ENCODE assay signal across 19 cellular contexts in the genomic region with DNA sequence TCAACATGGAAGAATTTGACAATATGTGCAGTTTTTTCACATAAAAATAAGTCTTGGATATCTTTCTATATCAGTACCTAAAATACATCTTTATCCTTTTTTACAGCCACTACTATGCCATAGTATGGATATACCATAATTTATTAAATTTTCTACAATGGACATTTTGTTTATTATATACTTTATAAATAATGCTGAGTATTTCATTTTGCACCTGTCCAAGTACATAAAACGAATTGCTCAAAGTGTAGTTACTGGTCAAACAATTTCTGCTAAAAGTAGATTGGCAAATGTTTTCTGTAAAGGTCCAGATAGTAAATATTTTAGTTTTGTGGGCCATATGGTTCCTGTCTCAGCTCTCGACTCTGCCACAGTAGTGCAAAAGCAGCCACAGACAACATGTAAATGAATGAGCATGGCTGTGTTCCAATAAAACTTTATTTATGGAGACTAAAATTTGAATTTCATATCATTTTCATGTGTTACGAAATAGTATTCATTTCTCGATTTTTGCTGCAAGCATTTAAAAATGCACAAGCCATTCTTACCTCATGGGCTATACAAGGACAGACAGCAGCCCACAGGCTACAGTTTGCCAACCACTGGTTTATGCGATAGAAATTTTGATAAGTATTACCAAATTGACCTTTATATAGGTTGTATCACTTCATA.
DNase-seq lines count a peak whose midpoint lies in the region; ATAC-seq, FAIRE-seq and TF ChIP-seq lines count a peak whose summit lies in the region.
"Had no signal": no experiment of that assay in that cellular context is flagged by ENCODE, and none has a peak within 500 bp of the region (broad histone marks: within the 10 kb centered on the region; RNA-seq: fewer than 3 reads in every experiment).

No MANE protein-coding gene starts in this region.

- no peaks in the 10 kb centered on the region for H3K36me3 ChIP-seq in HepG2 (replicated peaks in 1 of 2; ENCODE audit: control insufficient read depth in 1 of 2, insufficient read depth in 2 of 2, low read length in 2 of 2)
- no peaks in the 10 kb centered on the region for H3K36me3 ChIP-seq in right lobe of liver
- H3K36me3 ChIP-seq in brain microvascular endothelial cell (replicated peaks), result no peaks in the 10 kb centered on the region
- no peaks in the 10 kb centered on the region for H3K36me3 ChIP-seq in mesendoderm (ENCODE audit: control insufficient read depth, insufficient read depth, low read length)
- H3K36me3 ChIP-seq: BLaER1 had no signal

- DNase-seq in HepG2 (ENCODE audit: low spot score), result no peak
- DNase-seq in right lobe of liver, result no peak
- DNase-seq in brain microvascular endothelial cell, result no peak
- no peak for DNase-seq in foreskin keratinocyte
- DNase-seq in mesendoderm, result no peak
- DNase-seq in NCI-H446 treated with DMSO at 0.1 percent for 48 hours (lab: John Stamatoyannopoulos, UW), result no peak
- DNase-seq in lower leg skin (ENCODE audit: low spot score in 2 of 2), result no peak
- DNase-seq: CD4-positive, alpha-beta memory T cell; DMS153; DMS79; GOT3; H7; HFFc6 had no signal

- intact Hi-C loops in HepG2 (cut with micrococcal nuclease; ENCODE audit: unreplicated experiment), result no loop called here
- intact Hi-C loops in right lobe of liver (cut with DNase I), result no loop called here
- intact Hi-C loops in lower leg skin (cut with DNase I; ENCODE audit: low total_unique reads), result no loop called here

- H2AFZ ChIP-seq in HepG2 (ENCODE audit: low read length), result no peak overlapping the region

- H3K79me2 ChIP-seq in HepG2 (ENCODE audit: insufficient read depth, low read length) (no peaks in the 10 kb centered on the region), mesendoderm (ENCODE audit: control insufficient read depth, insufficient read depth, low read length) (no peaks in the 10 kb centered on the region)

- H2AK5ac ChIP-seq in mesendoderm (ENCODE audit: low read length), result no peak overlapping the region

- TF ChIP-seq CTCF in HepG2 (CRISPR knock-in tag; IDR thresholded peaks at IDR 0.05) (no peak), right lobe of liver (IDR thresholded peaks at IDR 0.05) (no peak), brain microvascular endothelial cell (IDR thresholded peaks at IDR 0.05; ENCODE audit: low read depth, low read length, missing control alignments) (no peak), foreskin keratinocyte (conservative IDR thresholded peaks at IDR 0.05) (no peak), lower leg skin (IDR thresholded peaks at IDR 0.05) (no peak)

- H3K79me1 ChIP-seq in mesendoderm (ENCODE audit: low read length), result no peaks in the 10 kb centered on the region

- ATAC-seq in HepG2 (no peak), right lobe of liver (no peak), foreskin keratinocyte (no peak)
- ATAC-seq: A549, GM12878, HCT116 had no signal

- 13% methylated on average over 5 of the region's 5 CpGs for WGBS in HepG2 (ENCODE audit: low lambda C conversion rate)
- WGBS in right lobe of liver (ENCODE audit: insufficient coverage, low coverage, low lambda C conversion rate, missing lambda C conversion rate), result 55% methylated on average over 5 of the region's 5 CpGs
- WGBS in mesendoderm (ENCODE audit: extremely low coverage, insufficient coverage, low lambda C conversion rate), result no CpG with 5 or more reads among the region's 5 CpGs
- 85 to 89% methylated on average over 5 of the region's 5 CpGs for WGBS in lower leg skin, 2 donors

- H4K20me1 ChIP-seq in HepG2 (ENCODE audit: insufficient read depth, low read length), result no peaks in the 10 kb centered on the region
- H4K20me1 ChIP-seq: BLaER1 had no signal

- H3K4me1 ChIP-seq in HepG2 (ENCODE audit: insufficient read depth, low read length) (no peaks in the 10 kb centered on the region), right lobe of liver (no peaks in the 10 kb centered on the region), foreskin keratinocyte (peaks cover 10% of the 10 kb centered on the region), mesendoderm (ENCODE audit: control insufficient read depth, low read depth, low read length) (peaks cover 2% of the 10 kb centered on the region)
- H3K4me1 ChIP-seq: A549, BLaER1 had no signal

- H3K4ac ChIP-seq in mesendoderm (ENCODE audit: low read depth, low read length), result no peak overlapping the region

- no peak overlapping the region for H3K4me3 ChIP-seq in HepG2 (replicated peaks in 1 of 3; ENCODE audit: insufficient read depth in 1 of 3, low read depth in 2 of 3, low read length in 3 of 3)
- H3K4me3 ChIP-seq in right lobe of liver, result no peak overlapping the region
- no peak overlapping the region for H3K4me3 ChIP-seq in brain microvascular endothelial cell (ENCODE audit: low read depth, low read length)
- H3K4me3 ChIP-seq in mesendoderm (ENCODE audit: low read length), result no peak overlapping the region
- no peak overlapping the region for H3K4me3 ChIP-seq in lower leg skin (ENCODE audit: low read depth, poor library complexity, severe bottlenecking)
- H3K4me3 ChIP-seq: A549, BLaER1, GM12878 had no signal

- no peak for TF ChIP-seq EP300 in HepG2 (IDR thresholded peaks at IDR 0.05; ENCODE audit: low read depth in 2 of 2, low read length in 2 of 2)
- no peak for TF ChIP-seq EP300 in HepG2 (CRISPR knock-in tag; IDR thresholded peaks at IDR 0.05; ENCODE audit: borderline replicate concordance)

- in situ Hi-C loops in HepG2 (cut with HindIII; ENCODE audit: extremely low pct_ligation_motif_present, low pct_unique_long_range_greater_than_20kb), result no loop called here
- in situ Hi-C loops in brain microvascular endothelial cell (cut with HindIII; ENCODE audit: low pct_ligation_motif_present, low sequenced_read_pairs), result no loop called here

- CTCF ChIA-PET in HepG2 (lab: Yijun Ruan, JAX; ENCODE audit: low intra/inter-chr PET ratio, low total read pairs), result no interaction called here

- no peak overlapping the region for H2BK15ac ChIP-seq in mesendoderm (replicated peaks; ENCODE audit: low read depth)

- TF ChIP-seq POLR2A in HepG2 (IDR thresholded peaks at IDR 0.05; ENCODE audit: insufficient read depth in 1 of 2, low read depth in 2 of 2, low read length in 2 of 2) (no peak), right lobe of liver (IDR thresholded peaks at IDR 0.05) (no peak), lower leg skin (IDR thresholded peaks at IDR 0.05) (no peak)

- H4K8ac ChIP-seq in mesendoderm (ENCODE audit: low read depth, low read length), result no peak overlapping the region

- H3K27me3 ChIP-seq in HepG2 (ENCODE audit: control insufficient read depth in 1 of 2, insufficient read depth in 2 of 2, low read length in 2 of 2) (peaks cover 0 to 4% of the 10 kb centered on the region in 2 experiments; a peak in 1 of 5 replicates), right lobe of liver (no peaks in the 10 kb centered on the region), brain microvascular endothelial cell (replicated peaks) (no peaks in the 10 kb centered on the region), foreskin keratinocyte (no peaks in the 10 kb centered on the region), mesendoderm (ENCODE audit: insufficient read depth, low read length, poor library complexity) (no peaks in the 10 kb centered on the region)
- H3K27me3 ChIP-seq: BLaER1 had no signal

- H3K23ac ChIP-seq in mesendoderm (ENCODE audit: low read length), result no peak overlapping the region

- BruUV-seq in HepG2 (replicated peaks; lab: Mats Ljungman, UMichigan), result no TSS peak

- no peak overlapping the region for H3K9ac ChIP-seq in HepG2 (ENCODE audit: insufficient read depth, low read depth, low read length)
- no peak overlapping the region for H3K9ac ChIP-seq in mesendoderm (ENCODE audit: low read length)
- H3K9ac ChIP-seq: BLaER1 had no signal

- no peak for FAIRE-seq in HepG2 (lab: Jason Lieb, UNC)
- FAIRE-seq: A549, GM12878, HTR-8/SVneo had no signal

- no peak overlapping the region for H3K56ac ChIP-seq in mesendoderm (ENCODE audit: low read length)

- H2BK5ac ChIP-seq in mesendoderm (ENCODE audit: low read length), result no peak overlapping the region

- H3K18ac ChIP-seq in mesendoderm (ENCODE audit: low read length), result no peak overlapping the region

- no peak overlapping the region for H2BK120ac ChIP-seq in mesendoderm (ENCODE audit: low read depth, low read length)

- H3K4me2 ChIP-seq in HepG2 (ENCODE audit: low read depth, low read length) (no peak overlapping the region), mesendoderm (ENCODE audit: low read length) (no peak overlapping the region)
- H3K4me2 ChIP-seq: A549, BLaER1 had no signal

- H3K27ac ChIP-seq in HepG2 (ENCODE audit: extremely low read length, insufficient read depth, low read length) (no peak overlapping the region), right lobe of liver (no peak overlapping the region), brain microvascular endothelial cell (peak overlapping the region; percentile 85), foreskin keratinocyte (peak overlapping the region; percentile 65), mesendoderm (ENCODE audit: low read depth, low read length) (no peak overlapping the region)
- H3K27ac ChIP-seq: 22Rv1, A549, BLaER1 had no signal

- no peaks in the 10 kb centered on the region for H3K9me3 ChIP-seq in HepG2 (ENCODE audit: low read length)
- no peaks in the 10 kb centered on the region for H3K9me3 ChIP-seq in right lobe of liver
- H3K9me3 ChIP-seq: A549 had no signal

- TF ChIP-seq RAD21 in HepG2 (CRISPR knock-in tag; IDR thresholded peaks at IDR 0.05), result no peak

- no peak overlapping the region for H4K5ac ChIP-seq in mesendoderm (ENCODE audit: low read length)

- POLR2A ChIA-PET in HepG2 (lab: Yijun Ruan, JAX), result no interaction called here

TF ChIP-seq in HepG2, 621 proteins besides CTCF, POLR2A, EP300 and RAD21:
- TF ChIP-seq HOXA9 (CRISPR knock-in tag; IDR thresholded peaks at IDR 0.05; ENCODE audit: borderline replicate concordance), result no peak
- peak in 1 of 2 experiments; percentile 26; a peak in 2 of 4 replicates for TF ChIP-seq MAFK (conservative IDR thresholded peaks at IDR 0.05 in 1 of 2, IDR thresholded peaks at IDR 0.05 in 1 of 2; ENCODE audit: low read length in 2 of 2)
- TF ChIP-seq, protein P1, sequence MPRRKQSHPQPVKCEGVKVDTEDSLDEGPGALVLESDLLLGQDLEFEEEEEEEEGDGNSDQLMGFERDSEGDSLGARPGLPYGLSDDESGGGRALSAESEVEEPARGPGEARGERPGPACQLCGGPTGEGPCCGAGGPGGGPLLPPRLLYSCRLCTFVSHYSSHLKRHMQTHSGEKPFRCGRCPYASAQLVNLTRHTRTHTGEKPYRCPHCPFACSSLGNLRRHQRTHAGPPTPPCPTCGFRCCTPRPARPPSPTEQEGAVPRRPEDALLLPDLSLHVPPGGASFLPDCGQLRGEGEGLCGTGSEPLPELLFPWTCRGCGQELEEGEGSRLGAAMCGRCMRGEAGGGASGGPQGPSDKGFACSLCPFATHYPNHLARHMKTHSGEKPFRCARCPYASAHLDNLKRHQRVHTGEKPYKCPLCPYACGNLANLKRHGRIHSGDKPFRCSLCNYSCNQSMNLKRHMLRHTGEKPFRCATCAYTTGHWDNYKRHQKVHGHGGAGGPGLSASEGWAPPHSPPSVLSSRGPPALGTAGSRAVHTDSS (CRISPR knock-in tag; conservative IDR thresholded peaks at IDR 0.05), result no peak
- 0 out of 2 replicates have a peak, but pooled peaks have one; percentile 2 for TF ChIP-seq CEBPB (IDR thresholded peaks at IDR 0.05; ENCODE audit: borderline replicate concordance, low read depth, low read length)

Comparison
In these comparisons a context has a peak if more than half of its experiments do, and no peak if none do; other contexts are left out.
1. H3K27ac ChIP-seq: peak in brain microvascular endothelial cell (single experiment) and foreskin keratinocyte (single experiment); none in HepG2 (single experiment), right lobe of liver (0 of 3) and mesendoderm (single experiment).